Comparison of ENCODE assay signal across 10 cellular contexts in the genomic region with DNA sequence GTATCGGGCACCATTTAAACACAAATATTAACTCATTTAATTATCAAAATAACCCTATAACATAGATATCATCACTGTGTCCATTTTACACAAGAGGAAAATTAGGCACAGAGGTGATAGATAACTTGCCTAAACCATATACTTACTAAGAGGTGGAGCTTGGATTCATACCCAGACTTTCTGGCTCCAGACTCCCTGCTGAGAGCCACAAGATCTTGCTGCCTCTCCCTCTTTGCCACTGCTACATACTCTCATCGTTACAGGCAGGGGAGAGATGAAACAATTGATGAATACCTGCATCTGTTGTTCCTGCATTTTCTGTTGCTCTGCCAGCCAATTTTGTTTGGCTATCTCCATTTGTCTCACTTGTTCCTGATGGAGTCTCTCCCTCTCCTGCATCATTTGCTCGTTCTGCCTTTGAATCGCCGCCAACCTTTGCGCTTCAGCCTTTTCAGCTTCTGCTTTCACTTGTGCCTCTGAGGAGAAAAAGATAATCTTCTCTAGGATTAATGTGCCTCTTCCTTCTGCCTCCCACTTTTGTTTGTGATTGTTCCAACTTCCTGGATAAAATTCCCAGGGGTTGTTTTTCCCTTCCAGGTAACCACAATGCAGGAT. TPM values are rescaled to one million over a fixed set of nuclear protein-coding genes. Genes with fewer than 3 reads are reported as not detected.
DNase-seq lines count a peak whose midpoint lies in the region; ATAC-seq and TF ChIP-seq lines count a peak whose summit lies in the region.
"Had no signal": no experiment of that assay in that cellular context is flagged by ENCODE, and none has a peak within 500 bp of the region (broad histone marks: within the 10 kb centered on the region; RNA-seq: fewer than 3 reads in every experiment).

No MANE protein-coding gene starts in this region.

- H3K9ac ChIP-seq in mesenchymal stem cell (ENCODE audit: low read length), result peak overlapping the region; percentile 64

- no peak overlapping the region for H2AK5ac ChIP-seq in mesenchymal stem cell (ENCODE audit: low read length, severe bottlenecking)

- 80% methylated on average over 6 of the region's 6 CpGs for WGBS in mesenchymal stem cell

- H3K4me3 ChIP-seq in AG10803 (ENCODE audit: low read length), result peak overlapping the region; percentile 30
- H3K4me3 ChIP-seq in mesenchymal stem cell (ENCODE audit: insufficient read depth in 1 of 2, low read depth in 1 of 2, low read length in 2 of 2), result peak overlapping the region in 1 of 2 experiments; percentile 71
- H3K4me3 ChIP-seq: HAP-1 had no signal

- no peak for TF ChIP-seq CTCF in AG10803 (conservative IDR thresholded peaks at IDR 0.05; ENCODE audit: low read length)

- no peaks in the 10 kb centered on the region for H3K27me3 Mint-ChIP-seq in activated naive CD8-positive, alpha-beta T cell

- no peaks in the 10 kb centered on the region for H3K4me1 ChIP-seq in mesenchymal stem cell (ENCODE audit: control insufficient read depth, insufficient read depth, low read depth, low read length)
- H3K4me1 ChIP-seq: HAP-1 had no signal

- no peaks in the 10 kb centered on the region for H3K36me3 ChIP-seq in mesenchymal stem cell (ENCODE audit: control insufficient read depth in 1 of 2, insufficient read depth in 2 of 2, low read depth in 1 of 2, low read length in 2 of 2)
- H3K36me3 ChIP-seq: HAP-1 had no signal

- H4K91ac ChIP-seq in mesenchymal stem cell (ENCODE audit: low read length), result no peak overlapping the region

- H3K79me1 ChIP-seq in mesenchymal stem cell (replicated peaks; ENCODE audit: low read length, poor library complexity, severe bottlenecking), result no peaks in the 10 kb centered on the region

- DNase-seq in AG10803 (ENCODE audit: low read depth) (peak; percentile 13), HT1080 (ENCODE audit: low read depth) (peak; percentile 33), mesenchymal stem cell (peak; percentile 33), activated gamma-delta T cell (lab: John Stamatoyannopoulos, UW) (no peak)
- DNase-seq in stimulated activated CD8-positive, alpha-beta memory T cell treated with anti-CD3 and anti-CD28 coated beads, Interleukin-4, amount 100 ng/mL, for 48 hours, result no peak
- DNase-seq: activated CD8-positive, alpha-beta memory T cell treated with anti-CD3 and anti-CD28 coated beads for 24 hours had no signal

- H3K4me2 ChIP-seq in mesenchymal stem cell (ENCODE audit: low read length, poor library complexity, severe bottlenecking), result no peak overlapping the region

- H2AFZ ChIP-seq in mesenchymal stem cell (ENCODE audit: low read depth, low read length), result peak overlapping the region; percentile 53

- peak overlapping the region; percentile 68 for H3K4me3 Mint-ChIP-seq in activated naive CD8-positive, alpha-beta T cell

- H4K8ac ChIP-seq in mesenchymal stem cell (ENCODE audit: low read length), result peak overlapping the region; percentile 62

- peaks cover 50% of the 10 kb centered on the region for H3K36me3 Mint-ChIP-seq in activated naive CD8-positive, alpha-beta T cell

- peak overlapping the region; percentile 68 for H3K27ac Mint-ChIP-seq in activated naive CD8-positive, alpha-beta T cell

- H3K4ac ChIP-seq in mesenchymal stem cell (ENCODE audit: low read depth in 1 of 2, low read length in 2 of 2), result no peak overlapping the region

- H3K14ac ChIP-seq in mesenchymal stem cell (ENCODE audit: low read length in 2 of 2), result no peak overlapping the region

- H3K4me1 Mint-ChIP-seq in activated naive CD8-positive, alpha-beta T cell (ENCODE audit: low read depth), result peaks cover 74% of the 10 kb centered on the region

- no peak overlapping the region for H2BK12ac ChIP-seq in mesenchymal stem cell (ENCODE audit: low read length in 2 of 2)

- no peak overlapping the region for H2BK5ac ChIP-seq in mesenchymal stem cell (ENCODE audit: low read depth, low read length, poor library complexity, severe bottlenecking)

- H2BK15ac ChIP-seq in mesenchymal stem cell (ENCODE audit: low read depth, poor library complexity, severe bottlenecking), result no peak overlapping the region

- no peak overlapping the region for H3K27ac ChIP-seq in mesenchymal stem cell (ENCODE audit: low read length, poor library complexity, severe bottlenecking)

- no peak for ATAC-seq in GM19328 (IDR thresholded peaks at IDR 0.05; ENCODE audit: unreplicated experiment)
- ATAC-seq in HG03039 (IDR thresholded peaks at IDR 0.05; ENCODE audit: unreplicated experiment), result no peak

- H2BK120ac ChIP-seq in mesenchymal stem cell (ENCODE audit: low read depth, low read length), result no peak overlapping the region

- H3K27me3 ChIP-seq in mesenchymal stem cell (ENCODE audit: control insufficient read depth in 1 of 2, insufficient read depth in 1 of 2, low read length in 2 of 2), result no peaks in the 10 kb centered on the region

- H3K23ac ChIP-seq in mesenchymal stem cell (ENCODE audit: low read length in 2 of 2), result no peak overlapping the region

- peaks cover 7% of the 10 kb centered on the region for H3K9me3 Mint-ChIP-seq in activated naive CD8-positive, alpha-beta T cell (ENCODE audit: low read depth)

- H3K18ac ChIP-seq in mesenchymal stem cell (ENCODE audit: low read depth in 1 of 2, low read length in 2 of 2), result no peak overlapping the region

- H3K9me3 ChIP-seq in mesenchymal stem cell (ENCODE audit: control insufficient read depth, low read length), result no peaks in the 10 kb centered on the region
- H3K9me3 ChIP-seq: HAP-1 had no signal

RNA-seq across cellular contexts. Expression of a gene that starts 10.6 kb away (rescaled TPM):
- total RNA-seq in HT1080 (2014; rRNA removed; shearing (Covaris generic)), result 0.13 and 0.18 TPM in 2 replicates
- not detected in 2 replicates for polyA plus RNA-seq in HT1080 (2015; cell fraction: cytosol; rRNA removed)
- 0.07 and 0.24 TPM in 2 replicates for polyA plus RNA-seq in HT1080 (2015; cell fraction: nucleus; rRNA removed)
- 0.23 TPM for polyA plus RNA-seq in mesenchymal stem cell (2013, experiment 1 of 2)
- polyA plus RNA-seq in mesenchymal stem cell (2013, experiment 2 of 2), result 0.22 TPM

Comparison
In these comparisons a context has a peak if more than half of its experiments do, and no peak if none do; other contexts are left out.
1. DNase-seq: peak in AG10803 (single experiment), HT1080 (single experiment) and mesenchymal stem cell (single experiment); none in activated gamma-delta T cell (single experiment) and stimulated activated CD8-positive, alpha-beta memory T cell treated with anti-CD3 and anti-CD28 coated beads, Interleukin-4, amount 100 ng/mL, for 48 hours (single experiment).